ENCODE assay signal across 9 cellular contexts in genomic region chr15:101167791-101168462, GRCh38.
DNase-seq lines count a peak whose midpoint lies in the region; ATAC-seq and TF ChIP-seq lines count a peak whose summit lies in the region.
"Had no signal": no experiment of that assay in that cellular context is flagged by ENCODE, and none has a peak within 500 bp of the region (broad histone marks: within the 10 kb centered on the region; RNA-seq: fewer than 3 reads in every experiment).

No MANE protein-coding gene starts in this region.

- CTCF ChIA-PET in RWPE1 (lab: Yijun Ruan, JAX) = interaction anchor here (0.6 kb wide), 1 partner anchor 360 kb away, joined by 4 read pairs; no protein-coding TSS in a partner anchor
- CTCF ChIA-PET in activated naive CD4-positive, alpha-beta T cell treated with anti-CD3 and anti-CD28 coated beads for 36 hours (lab: Charles Lee) = interaction anchor here (1.1 to 1.4 kb wide), 6 partner anchors 9 to 154 kb away, joined by 3 to 4 read pairs (median 3); no protein-coding TSS in a partner anchor

- peaks cover 54% of the 10 kb centered on the region for H3F3A ChIP-seq in smooth muscle cell (ENCODE audit: low read depth)

- no peak overlapping the region for H3K9ac ChIP-seq in smooth muscle cell (ENCODE audit: low read depth)

- H3K4me3 ChIP-seq in heart right ventricle = peak overlapping the region in 3 of 10 donors; percentile 16 to 18 (median 18)
- H3K4me3 ChIP-seq in smooth muscle cell = no peak overlapping the region

- ATAC-seq in heart right ventricle = peak; percentile 70 to 89 (median 82)

- peaks cover 0 to 35% (median 25%) of the 10 kb centered on the region in 11 donors for H3K9me3 ChIP-seq in heart right ventricle
- H3K9me3 ChIP-seq in smooth muscle cell (replicated peaks; ENCODE audit: low read depth) = peaks cover 7% of the 10 kb centered on the region

- intact Hi-C loops in activated naive CD4-positive, alpha-beta T cell treated with anti-CD3 and anti-CD28 coated beads for 36 hours (cut with micrococcal nuclease) = loop anchor here (2.0 kb wide), 2 partner anchors 31 to 41 kb away; no protein-coding TSS in a partner anchor
- intact Hi-C loops in heart right ventricle (cut with DNase I) = loop anchor here in 2 of 10 donors (5.0 kb wide), 2 partner anchors 41 to 84 kb away; partner anchors contain the start of gene CHSY1 (in 2 of the 2)

- DNase-seq in DMS53 (lab: John Stamatoyannopoulos, UW) = peak; percentile 5
- no peak for DNase-seq in DMS53 treated with DMSO at 0.1 percent for 48 hours (lab: John Stamatoyannopoulos, UW; ENCODE audit: unreplicated experiment)
- peak; percentile 87 for DNase-seq in RWPE1 (ENCODE audit: low spot score)
- peak; percentile 93 for DNase-seq in activated naive CD4-positive, alpha-beta T cell treated with anti-CD3 and anti-CD28 coated beads for 36 hours
- peak; percentile 74 to 86 for DNase-seq in heart right ventricle
- DNase-seq in smooth muscle cell (lab: John Stamatoyannopoulos, UW; ENCODE audit: unreplicated experiment) = no peak
- DNase-seq in NCI-H1092 (lab: John Stamatoyannopoulos, UW) = no peak
- no peak for DNase-seq in NCI-H526 treated with DMSO at 0.1 percent for 48 hours (lab: John Stamatoyannopoulos, UW)

- peaks cover 31% of the 10 kb centered on the region for H3K9me3 Mint-ChIP-seq in activated naive CD4-positive, alpha-beta T cell treated with anti-CD3 and anti-CD28 coated beads for 36 hours

- no peaks in the 10 kb centered on the region for H3K79me2 ChIP-seq in smooth muscle cell (ENCODE audit: low read depth)

- WGBS in heart right ventricle, 2 donors = 29 to 53% methylated on average over 13 of the region's 13 CpGs
- WGBS in smooth muscle cell (ENCODE audit: low lambda C conversion rate) = 34% methylated on average over 13 of the region's 13 CpGs

- H2AFZ ChIP-seq in smooth muscle cell (ENCODE audit: low read depth) = no peak overlapping the region

- H4K20me1 ChIP-seq in smooth muscle cell (ENCODE audit: low read depth) = no peaks in the 10 kb centered on the region

- no peaks in the 10 kb centered on the region for H3K27me3 Mint-ChIP-seq in activated naive CD4-positive, alpha-beta T cell treated with anti-CD3 and anti-CD28 coated beads for 36 hours (ENCODE audit: low read depth)

- peaks cover 25% of the 10 kb centered on the region for H3K36me3 Mint-ChIP-seq in activated naive CD4-positive, alpha-beta T cell treated with anti-CD3 and anti-CD28 coated beads for 36 hours (ENCODE audit: low read depth)

- TF ChIP-seq CTCF in RWPE1 (conservative IDR thresholded peaks at IDR 0.05; ENCODE audit: low read depth) (no peak), heart right ventricle (IDR thresholded peaks at IDR 0.05) (no peak), smooth muscle cell (IDR thresholded peaks at IDR 0.05; ENCODE audit: borderline replicate concordance, insufficient read depth, poor library complexity, severe bottlenecking) (no peak)

- peak overlapping the region; percentile 40 for H3K4me2 ChIP-seq in smooth muscle cell

- peak overlapping the region; percentile 88 for H3K27ac Mint-ChIP-seq in activated naive CD4-positive, alpha-beta T cell treated with anti-CD3 and anti-CD28 coated beads for 36 hours

- H3K4me1 Mint-ChIP-seq in activated naive CD4-positive, alpha-beta T cell treated with anti-CD3 and anti-CD28 coated beads for 36 hours (ENCODE audit: low read depth) = peaks cover 23% of the 10 kb centered on the region

- H3K27me3 ChIP-seq in heart right ventricle (no peaks in the 10 kb centered on the region), smooth muscle cell (ENCODE audit: low read depth) (no peaks in the 10 kb centered on the region)

- POLR2A ChIA-PET in RWPE1 (lab: Yijun Ruan, JAX; ENCODE audit: low non-redundant PET) = no interaction called here

- H3K36me3 ChIP-seq in heart right ventricle (no peaks in the 10 kb centered on the region), smooth muscle cell (ENCODE audit: low read depth) (no peaks in the 10 kb centered on the region)

- H3K27ac ChIP-seq in RWPE1 (peak overlapping the region; percentile 96), heart right ventricle (peak overlapping the region; percentile 60 to 96 (median 86)), smooth muscle cell (ENCODE audit: low read depth) (peak overlapping the region; percentile 92)
- H3K27ac ChIP-seq: 22Rv1 had no signal

- H3K4me3 Mint-ChIP-seq in activated naive CD4-positive, alpha-beta T cell treated with anti-CD3 and anti-CD28 coated beads for 36 hours = peak overlapping the region; percentile 58

- H3K4me1 ChIP-seq in heart right ventricle (peaks cover 12 to 72% (median 34%) of the 10 kb centered on the region in 9 donors), smooth muscle cell (ENCODE audit: low read depth) (peaks cover 5% of the 10 kb centered on the region)

Comparison
In these comparisons a context has a peak if more than half of its experiments do, and no peak if none do; other contexts are left out.
1. DNase-seq: peak in DMS53 (single experiment), RWPE1 (single experiment), activated naive CD4-positive, alpha-beta T cell treated with anti-CD3 and anti-CD28 coated beads for 36 hours (single experiment) and heart right ventricle (2 of 2); none in DMS53 treated with DMSO at 0.1 percent for 48 hours (single experiment), smooth muscle cell (single experiment), NCI-H1092 (single experiment) and NCI-H526 treated with DMSO at 0.1 percent for 48 hours (single experiment).
2. Peak in every context shown above with its lines, with median percentiles within 50 percentile points of each other: H3K27ac ChIP-seq.